In the genomic region with DNA sequence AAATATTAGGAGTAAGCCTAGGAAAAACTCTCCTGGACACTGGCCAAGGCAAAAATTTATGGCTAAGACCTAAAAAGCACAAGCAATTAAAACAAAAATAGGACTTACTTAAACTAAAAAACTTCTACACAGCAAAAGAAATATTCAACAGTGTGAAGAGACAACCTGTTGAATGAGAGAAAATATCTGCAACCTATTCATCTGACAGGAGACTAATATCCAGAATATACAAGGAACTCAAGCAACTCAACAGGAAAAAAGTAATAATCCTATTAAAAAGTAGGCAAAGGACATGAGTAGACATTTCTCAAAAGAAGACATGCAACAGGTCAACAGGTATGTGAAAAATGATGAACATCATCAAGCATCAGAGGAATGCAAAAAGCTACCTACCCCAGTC, we compare ENCODE assay signal across 15 cellular contexts.
DNase-seq lines count a peak whose midpoint lies in the region; ATAC-seq lines count a peak whose summit lies in the region.
"Had no signal": no experiment of that assay in that cellular context is flagged by ENCODE, and none has a peak within 500 bp of the region (broad histone marks: within the 10 kb centered on the region; RNA-seq: fewer than 3 reads in every experiment).

No MANE protein-coding gene starts in this region.

- no peak overlapping the region for H3K4me3 Mint-ChIP-seq in dendritic cell treated with granulocyte-macrophage colony-stimulating factor and Interleukin-4, amounts not matched to agents 40 ng/mL and 50 ng/mL, for 4 days
- H3K4me3 Mint-ChIP-seq in stimulated activated effector memory CD8-positive, alpha-beta T cell treated with anti-CD3 and anti-CD28 coated beads, Interleukin-12 subunit alpha, Interleukin-12 subunit beta, amount 100 ng/mL, for 72 hours, result no peak overlapping the region
- H3K4me3 Mint-ChIP-seq in stimulated activated memory B cell treated with anti-CD40 and anti-IgM and Interleukin-4, amounts not matched to agents 10 μg/mL and 1 μg/mL and 100 μg/mL, for 72 hours, result no peak overlapping the region
- H3K4me3 Mint-ChIP-seq: B cell; CD4-positive, alpha-beta T cell; CD8-positive, alpha-beta T cell had no signal

- no peak for ATAC-seq in stimulated activated effector memory CD8-positive, alpha-beta T cell treated with anti-CD3 and anti-CD28 coated beads, Interleukin-12 subunit alpha, Interleukin-12 subunit beta, amount 100 ng/mL, for 72 hours
- ATAC-seq in stimulated activated memory B cell treated with anti-CD40 and anti-IgM and Interleukin-4, amounts not matched to agents 10 μg/mL and 1 μg/mL and 100 μg/mL, for 72 hours, result no peak
- ATAC-seq: A549; CD8-positive, alpha-beta T cell had no signal

- H3K4me1 Mint-ChIP-seq in dendritic cell treated with granulocyte-macrophage colony-stimulating factor and Interleukin-4, amounts not matched to agents 40 ng/mL and 50 ng/mL, for 4 days (ENCODE audit: low read depth), result peaks cover 34% of the 10 kb centered on the region
- peaks cover 40% of the 10 kb centered on the region for H3K4me1 Mint-ChIP-seq in stimulated activated effector memory CD8-positive, alpha-beta T cell treated with anti-CD3 and anti-CD28 coated beads, Interleukin-12 subunit alpha, Interleukin-12 subunit beta, amount 100 ng/mL, for 72 hours
- H3K4me1 Mint-ChIP-seq in stimulated activated memory B cell treated with anti-CD40 and anti-IgM and Interleukin-4, amounts not matched to agents 10 μg/mL and 1 μg/mL and 100 μg/mL, for 72 hours, result peaks cover 27% of the 10 kb centered on the region
- H3K4me1 Mint-ChIP-seq: B cell had no signal

- peak overlapping the region; percentile 95 for H3K27ac Mint-ChIP-seq in dendritic cell treated with granulocyte-macrophage colony-stimulating factor and Interleukin-4, amounts not matched to agents 40 ng/mL and 50 ng/mL, for 4 days
- peak overlapping the region; percentile 92 for H3K27ac Mint-ChIP-seq in stimulated activated effector memory CD8-positive, alpha-beta T cell treated with anti-CD3 and anti-CD28 coated beads, Interleukin-12 subunit alpha, Interleukin-12 subunit beta, amount 100 ng/mL, for 72 hours
- no peak overlapping the region for H3K27ac Mint-ChIP-seq in stimulated activated memory B cell treated with anti-CD40 and anti-IgM and Interleukin-4, amounts not matched to agents 10 μg/mL and 1 μg/mL and 100 μg/mL, for 72 hours
- H3K27ac Mint-ChIP-seq: B cell; CD4-positive, alpha-beta T cell; CD8-positive, alpha-beta T cell had no signal

- DNase-seq in EH (ENCODE audit: low read depth), result peak; percentile 19
- DNase-seq in stimulated activated effector memory CD8-positive, alpha-beta T cell treated with anti-CD3 and anti-CD28 coated beads, Interleukin-12 subunit alpha, Interleukin-12 subunit beta, amount 100 ng/mL, for 72 hours (ENCODE audit: low spot score in 2 of 2), result no peak
- no peak for DNase-seq in activated T-cell treated with anti-CD3 and anti-CD28 coated beads, Interleukin-2, amount 50 U/mL, for 48 hours
- DNase-seq: AML-193; Caco-2; Calu3; CD4-positive, alpha-beta T cell; CD8-positive, alpha-beta T cell; DMS79 treated with DMSO at 0.1 percent for 48 hours; EL; GF-D8 had no signal

- peaks cover 10% of the 10 kb centered on the region for H3K36me3 Mint-ChIP-seq in dendritic cell treated with granulocyte-macrophage colony-stimulating factor and Interleukin-4, amounts not matched to agents 40 ng/mL and 50 ng/mL, for 4 days (ENCODE audit: low read depth)
- H3K36me3 Mint-ChIP-seq in stimulated activated effector memory CD8-positive, alpha-beta T cell treated with anti-CD3 and anti-CD28 coated beads, Interleukin-12 subunit alpha, Interleukin-12 subunit beta, amount 100 ng/mL, for 72 hours, result peaks cover 43% of the 10 kb centered on the region
- peaks cover 49% of the 10 kb centered on the region for H3K36me3 Mint-ChIP-seq in stimulated activated memory B cell treated with anti-CD40 and anti-IgM and Interleukin-4, amounts not matched to agents 10 μg/mL and 1 μg/mL and 100 μg/mL, for 72 hours

- H3K27me3 Mint-ChIP-seq in dendritic cell treated with granulocyte-macrophage colony-stimulating factor and Interleukin-4, amounts not matched to agents 40 ng/mL and 50 ng/mL, for 4 days, result no peaks in the 10 kb centered on the region
- H3K27me3 Mint-ChIP-seq in stimulated activated memory B cell treated with anti-CD40 and anti-IgM and Interleukin-4, amounts not matched to agents 10 μg/mL and 1 μg/mL and 100 μg/mL, for 72 hours, result no peaks in the 10 kb centered on the region
- H3K27me3 Mint-ChIP-seq: B cell; CD4-positive, alpha-beta T cell had no signal

- H3K9me3 Mint-ChIP-seq in dendritic cell treated with granulocyte-macrophage colony-stimulating factor and Interleukin-4, amounts not matched to agents 40 ng/mL and 50 ng/mL, for 4 days, result peaks cover 15% of the 10 kb centered on the region
- peaks cover 12% of the 10 kb centered on the region for H3K9me3 Mint-ChIP-seq in stimulated activated effector memory CD8-positive, alpha-beta T cell treated with anti-CD3 and anti-CD28 coated beads, Interleukin-12 subunit alpha, Interleukin-12 subunit beta, amount 100 ng/mL, for 72 hours
- H3K9me3 Mint-ChIP-seq in stimulated activated memory B cell treated with anti-CD40 and anti-IgM and Interleukin-4, amounts not matched to agents 10 μg/mL and 1 μg/mL and 100 μg/mL, for 72 hours, result peaks cover 7% of the 10 kb centered on the region

- intact Hi-C loops in dendritic cell treated with granulocyte-macrophage colony-stimulating factor and Interleukin-4, amounts not matched to agents 40 ng/mL and 50 ng/mL, for 4 days (cut with micrococcal nuclease), result no loop called here
